Comparison of ENCODE assay signal across 9 cellular contexts in the genomic region with DNA sequence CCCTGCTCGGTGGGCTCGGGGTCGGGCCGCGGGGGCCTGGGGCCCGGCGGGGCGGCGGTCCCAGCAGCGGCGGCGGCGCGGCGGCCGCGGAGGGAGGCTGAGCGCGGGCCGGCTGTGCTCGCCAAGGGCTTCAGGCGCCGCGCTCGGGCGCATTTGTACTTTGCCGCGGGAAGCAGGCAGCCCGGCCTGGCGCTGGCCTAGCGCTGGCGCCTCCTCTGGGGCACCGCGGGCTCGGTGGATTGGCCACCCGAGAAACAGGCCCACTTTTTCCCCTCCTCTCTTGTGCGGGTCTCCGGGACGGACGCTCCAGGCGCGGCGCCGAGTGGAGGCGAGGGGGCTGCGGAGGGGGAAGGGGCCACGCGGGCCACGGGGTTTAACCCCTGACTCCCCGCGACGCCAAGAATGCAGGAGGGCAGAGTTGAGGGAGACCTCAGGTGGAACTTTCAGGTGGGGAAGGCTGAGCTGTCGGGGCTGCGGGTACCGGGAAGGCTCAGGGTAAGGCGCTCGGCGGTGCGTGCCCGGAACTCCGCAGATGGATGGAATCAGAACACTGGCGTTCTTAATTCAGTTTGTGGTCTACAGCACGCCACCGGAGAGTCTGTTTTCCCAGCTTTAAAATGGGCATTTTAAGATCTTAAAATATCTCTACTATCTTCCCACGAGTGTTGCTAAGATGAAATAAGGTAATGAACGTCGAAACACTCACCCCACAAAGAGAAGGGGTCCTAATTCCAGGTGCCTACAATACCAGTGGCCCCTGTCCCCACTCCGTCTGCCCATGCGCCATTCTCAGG. TPM values are rescaled to one million over a fixed set of nuclear protein-coding genes. Genes with fewer than 3 reads are reported as not detected.
DNase-seq lines count a peak whose midpoint lies in the region; ATAC-seq, FAIRE-seq and TF ChIP-seq lines count a peak whose summit lies in the region.
"Had no signal": no experiment of that assay in that cellular context is flagged by ENCODE, and none has a peak within 500 bp of the region (broad histone marks: within the 10 kb centered on the region; RNA-seq: fewer than 3 reads in every experiment).

A gene with protein sequence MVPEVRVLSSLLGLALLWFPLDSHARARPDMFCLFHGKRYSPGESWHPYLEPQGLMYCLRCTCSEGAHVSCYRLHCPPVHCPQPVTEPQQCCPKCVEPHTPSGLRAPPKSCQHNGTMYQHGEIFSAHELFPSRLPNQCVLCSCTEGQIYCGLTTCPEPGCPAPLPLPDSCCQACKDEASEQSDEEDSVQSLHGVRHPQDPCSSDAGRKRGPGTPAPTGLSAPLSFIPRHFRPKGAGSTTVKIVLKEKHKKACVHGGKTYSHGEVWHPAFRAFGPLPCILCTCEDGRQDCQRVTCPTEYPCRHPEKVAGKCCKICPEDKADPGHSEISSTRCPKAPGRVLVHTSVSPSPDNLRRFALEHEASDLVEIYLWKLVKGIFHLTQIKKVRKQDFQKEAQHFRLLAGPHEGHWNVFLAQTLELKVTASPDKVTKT (minus strand): TSS at position 126 of the 794 bp plus-strand sequence. CDS start 538 bp downstream, outside the sequence.

- H3K36me3 ChIP-seq in mesodermal cell (ENCODE audit: control insufficient read depth, insufficient read depth, low read length), result no peaks in the 10 kb centered on the region
- H3K36me3 ChIP-seq in vagina, result no peaks in the 10 kb centered on the region
- H3K36me3 ChIP-seq in kidney (ENCODE audit: control insufficient read depth in 1 of 2, insufficient read depth in 2 of 2, low read length in 2 of 2), result no peaks in the 10 kb centered on the region

- peak within 1 kb of the TSS; percentile 33 for H3K4me3 ChIP-seq in mesodermal cell (ENCODE audit: extremely low read depth, insufficient read depth, low read length, poor library complexity, severe bottlenecking)
- peak within 1 kb of the TSS; percentile 35 to 46 for H3K4me3 ChIP-seq in vagina
- H3K4me3 ChIP-seq in kidney (ENCODE audit: low read length in 2 of 2), result no peak within 1 kb of the TSS

- CTCF ChIA-PET in activated naive CD4-positive, alpha-beta T cell treated with anti-CD3 and anti-CD28 coated beads, Interleukin-2, amount 10 ng/mL, durations not matched to agents 7 days and 5 days (lab: Charles Lee), result interaction anchor here (0.8 to 2.5 kb wide), 3 partner anchors 29 to 296 kb away, joined by 3 to 6 read pairs (median 3); no protein-coding TSS in a partner anchor

- WGBS in mesodermal cell (ENCODE audit: insufficient coverage in 2 of 2), 2 experiments, result 15 to 24% methylated on average over 29 to 55 of the region's 69 CpGs

- H3K9me3 ChIP-seq in mesodermal cell (ENCODE audit: control insufficient read depth, low read length), result no peaks in the 10 kb centered on the region
- H3K9me3 ChIP-seq in vagina, result no peaks in the 10 kb centered on the region
- no peaks in the 10 kb centered on the region for H3K9me3 ChIP-seq in kidney (ENCODE audit: control insufficient read depth in 1 of 2, low read length in 2 of 2)

- no peak within 1 kb of the TSS for H3K9ac ChIP-seq in kidney (ENCODE audit: low read length in 2 of 2)

- peaks cover 6% of the 10 kb centered on the region for H3K27me3 ChIP-seq in vagina

- H3K27ac Mint-ChIP-seq in activated naive CD4-positive, alpha-beta T cell treated with anti-CD3 and anti-CD28 coated beads, Interleukin-2, amount 50 U/mL, for 24 hours, result peak within 1 kb of the TSS; percentile 60
- no peak within 1 kb of the TSS for H3K27ac Mint-ChIP-seq in activated naive CD4-positive, alpha-beta T cell treated with anti-CD3 and anti-CD28 coated beads, Interleukin-2, amount 10 ng/mL, durations not matched to agents 7 days and 5 days

- no peak within 1 kb of the TSS for H3K27ac ChIP-seq in mesodermal cell (ENCODE audit: low read depth, low read length, severe bottlenecking)
- H3K27ac ChIP-seq in vagina, result no peak within 1 kb of the TSS
- H3K27ac ChIP-seq in kidney (ENCODE audit: low read depth in 2 of 2, low read length in 2 of 2), result no peak within 1 kb of the TSS

- H3K4me3 Mint-ChIP-seq in activated naive CD4-positive, alpha-beta T cell treated with anti-CD3 and anti-CD28 coated beads, Interleukin-2, amount 50 U/mL, for 24 hours, result peak within 1 kb of the TSS; percentile 47
- no peak within 1 kb of the TSS for H3K4me3 Mint-ChIP-seq in activated naive CD4-positive, alpha-beta T cell treated with anti-CD3 and anti-CD28 coated beads, Interleukin-2, amount 10 ng/mL, durations not matched to agents 7 days and 5 days

- peaks cover 4% of the 10 kb centered on the region for H3K4me1 Mint-ChIP-seq in activated naive CD4-positive, alpha-beta T cell treated with anti-CD3 and anti-CD28 coated beads, Interleukin-2, amount 50 U/mL, for 24 hours
- H3K4me1 Mint-ChIP-seq in activated naive CD4-positive, alpha-beta T cell treated with anti-CD3 and anti-CD28 coated beads, Interleukin-2, amount 10 ng/mL, durations not matched to agents 7 days and 5 days, result no peaks in the 10 kb centered on the region

- intact Hi-C loops in vagina (cut with DNase I) (loop anchor here (10.0 kb wide), 1 partner anchor 487 kb away; no protein-coding TSS in a partner anchor), kidney (cut with DNase I) (no loop called here)

- no peak for TF ChIP-seq CTCF in vagina (IDR thresholded peaks at IDR 0.05)
- no peak for TF ChIP-seq CTCF in kidney (IDR thresholded peaks at IDR 0.05; ENCODE audit: borderline replicate concordance, extremely low read depth, insufficient read depth)

- H3K4me1 ChIP-seq in mesodermal cell (ENCODE audit: control insufficient read depth, insufficient read depth, low read length, poor library complexity, severe bottlenecking) (no peaks in the 10 kb centered on the region), vagina (peaks cover 12% of the 10 kb centered on the region), kidney (ENCODE audit: control insufficient read depth in 1 of 2, insufficient read depth in 1 of 2, low read depth in 1 of 2, low read length in 2 of 2) (peaks cover 3 to 4% of the 10 kb centered on the region in 2 donors)

- no peak for FAIRE-seq in kidney (lab: Jason Lieb, UNC)

- no peaks in the 10 kb centered on the region for H3K36me3 Mint-ChIP-seq in activated naive CD4-positive, alpha-beta T cell treated with anti-CD3 and anti-CD28 coated beads, Interleukin-2, amount 50 U/mL, for 24 hours
- no peaks in the 10 kb centered on the region for H3K36me3 Mint-ChIP-seq in activated naive CD4-positive, alpha-beta T cell treated with anti-CD3 and anti-CD28 coated beads, Interleukin-2, amount 10 ng/mL, durations not matched to agents 7 days and 5 days

- ATAC-seq in GM21825 (IDR thresholded peaks at IDR 0.05; ENCODE audit: unreplicated experiment), result no peak

- no peak for DNase-seq in activated naive CD4-positive, alpha-beta T cell treated with anti-CD3 and anti-CD28 coated beads, Interleukin-2, amount 10 ng/mL, durations not matched to agents 7 days and 5 days
- peak; percentile 66 for DNase-seq in ecto neural progenitor cell (ENCODE audit: low spot score)
- no peak for DNase-seq in vagina (ENCODE audit: extremely low spot score in 2 of 2)
- DNase-seq in NCI-H510A (lab: John Stamatoyannopoulos, UW), result no peak
- no peak for DNase-seq in kidney
- DNase-seq: DMS153 had no signal

- no peak for TF ChIP-seq POLR2A in vagina (IDR thresholded peaks at IDR 0.05)

- no peaks in the 10 kb centered on the region for H3K9me3 Mint-ChIP-seq in activated naive CD4-positive, alpha-beta T cell treated with anti-CD3 and anti-CD28 coated beads, Interleukin-2, amount 50 U/mL, for 24 hours
- no peaks in the 10 kb centered on the region for H3K9me3 Mint-ChIP-seq in activated naive CD4-positive, alpha-beta T cell treated with anti-CD3 and anti-CD28 coated beads, Interleukin-2, amount 10 ng/mL, durations not matched to agents 7 days and 5 days

- H3K27me3 Mint-ChIP-seq in activated naive CD4-positive, alpha-beta T cell treated with anti-CD3 and anti-CD28 coated beads, Interleukin-2, amount 50 U/mL, for 24 hours, result peaks cover 31% of the 10 kb centered on the region
- peaks cover 84% of the 10 kb centered on the region for H3K27me3 Mint-ChIP-seq in activated naive CD4-positive, alpha-beta T cell treated with anti-CD3 and anti-CD28 coated beads, Interleukin-2, amount 10 ng/mL, durations not matched to agents 7 days and 5 days

RNA-seq across cellular contexts. Expression of the gene that starts here (rescaled TPM):
- polyA plus RNA-seq in mesodermal cell (2013, experiment 1 of 2), result 0.26 TPM
- 0.20 TPM for polyA plus RNA-seq in mesodermal cell (2013, experiment 2 of 2)
- total RNA-seq in vagina, result 3.7 TPM
- 2.0 TPM for total RNA-seq in kidney
- polyA plus RNA-seq in kidney (ENCODE audit: insufficient read depth, low read depth, low replicate concordance), result 3.9 TPM

Comparison
In these comparisons a context has a peak if more than half of its experiments do, and no peak if none do; other contexts are left out.
1. H3K4me3 ChIP-seq: peak in mesodermal cell (single experiment) and vagina (2 of 2); none in kidney (0 of 2).